11 cellular contexts compared by ENCODE assay signal in the genomic region with DNA sequence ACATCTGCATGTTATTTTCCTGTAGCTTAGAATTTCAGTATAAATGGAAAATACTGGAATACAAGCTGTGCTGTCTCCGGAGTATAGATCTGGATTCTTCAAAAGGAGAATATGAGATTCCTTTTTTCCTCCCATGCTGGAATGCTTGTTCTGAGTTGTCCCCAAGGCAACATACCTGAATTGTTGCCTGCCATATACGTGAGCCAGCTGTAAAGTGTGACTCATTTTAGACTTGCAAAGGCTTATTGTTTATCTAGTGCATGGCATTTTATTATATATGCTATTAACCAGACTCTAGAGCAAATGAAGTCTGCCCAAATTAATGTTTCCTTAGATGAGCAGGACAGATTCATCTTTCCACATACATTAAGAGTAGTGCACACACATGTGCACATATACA.
DNase-seq lines count a peak whose midpoint lies in the region; ATAC-seq and TF ChIP-seq lines count a peak whose summit lies in the region.
"Had no signal": no experiment of that assay in that cellular context is flagged by ENCODE, and none has a peak within 500 bp of the region (broad histone marks: within the 10 kb centered on the region; RNA-seq: fewer than 3 reads in every experiment).

No MANE protein-coding gene starts in this region.

- H3K27me3 ChIP-seq in foreskin keratinocyte, result no peaks in the 10 kb centered on the region

- DNase-seq in AG10803 (ENCODE audit: low read depth), result peak; percentile 65
- peak; percentile 37 to 73 for DNase-seq in foreskin keratinocyte
- DNase-seq in NCI-H82 (lab: John Stamatoyannopoulos, UW), result no peak
- no peak for DNase-seq in stimulated activated CD4-positive, alpha-beta T cell treated with anti-CD3 and anti-CD28 coated beads, Interleukin-4, amount 100 ng/mL, for 4 hours
- DNase-seq in caudate nucleus (lab: John Stamatoyannopoulos, UW), result no peak
- DNase-seq: activated T-cell treated with anti-CD3 and anti-CD28 coated beads, Interleukin-2, amount 50 U/mL, for 48 hours; stimulated activated CD8-positive, alpha-beta memory T cell treated with anti-CD3 and anti-CD28 coated beads, Interleukin-4, amount 100 ng/mL, for 48 hours had no signal

- H3K9me3 Mint-ChIP-seq in brain, result peaks cover 0 to 6% (median 4%) of the 10 kb centered on the region in 5 experiments

- no peak for TF ChIP-seq RAD21 in Ishikawa (IDR thresholded peaks at IDR 0.05; ENCODE audit: low read depth)

- no peak overlapping the region for H3K4me3 Mint-ChIP-seq in brain

- peaks cover 25% of the 10 kb centered on the region for H3K4me1 ChIP-seq in foreskin keratinocyte

- peak overlapping the region in 3 of 5 experiments; percentile 27 to 79 (median 45) for H3K27ac Mint-ChIP-seq in brain

- no peak overlapping the region for H3K4me3 ChIP-seq in AG10803 (ENCODE audit: low read length)

- no peak; the same call in 1 of the 2 replicates for TF ChIP-seq EP300 in Ishikawa (IDR thresholded peaks at IDR 0.05; ENCODE audit: borderline replicate concordance)

- no peaks in the 10 kb centered on the region for H3K27me3 Mint-ChIP-seq in brain

- peaks cover 10% of the 10 kb centered on the region for H3K36me3 Mint-ChIP-seq in brain

- no peak overlapping the region for H3K27ac ChIP-seq in foreskin keratinocyte
- H3K27ac ChIP-seq in caudate nucleus (ENCODE audit: low read depth, low read length), result no peak overlapping the region
- H3K27ac ChIP-seq: HL-60 had no signal

- peak; percentile 74 for ATAC-seq in foreskin keratinocyte
- ATAC-seq in GM19455 (IDR thresholded peaks at IDR 0.05; ENCODE audit: unreplicated experiment), result no peak

- H3K4me1 Mint-ChIP-seq in brain, result peaks cover 22% of the 10 kb centered on the region

- TF ChIP-seq CTCF in AG10803 (conservative IDR thresholded peaks at IDR 0.05; ENCODE audit: low read length) (no peak), brain (conservative IDR thresholded peaks at IDR 0.05) (no peak), foreskin keratinocyte (conservative IDR thresholded peaks at IDR 0.05) (no peak)

TF ChIP-seq in Ishikawa, 13 proteins besides CTCF, POLR2A, EP300 and RAD21:
- TF ChIP-seq YY1 (IDR thresholded peaks at IDR 0.05; ENCODE audit: low read depth), result no peak
- TF ChIP-seq, protein P1, sequence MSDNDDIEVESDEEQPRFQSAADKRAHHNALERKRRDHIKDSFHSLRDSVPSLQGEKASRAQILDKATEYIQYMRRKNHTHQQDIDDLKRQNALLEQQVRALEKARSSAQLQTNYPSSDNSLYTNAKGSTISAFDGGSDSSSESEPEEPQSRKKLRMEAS (IDR thresholded peaks at IDR 0.05), result peak; percentile 41; the same call in 1 of the 2 replicates
- TF ChIP-seq TEAD4 (IDR thresholded peaks at IDR 0.05), result peak; percentile 75

Comparison
In these comparisons a context has a peak if more than half of its experiments do, and no peak if none do; other contexts are left out.
1. DNase-seq: peak in AG10803 (single experiment) and foreskin keratinocyte (2 of 2); none in NCI-H82 (single experiment), stimulated activated CD4-positive, alpha-beta T cell treated with anti-CD3 and anti-CD28 coated beads, Interleukin-4, amount 100 ng/mL, for 4 hours (0 of 2) and caudate nucleus (0 of 61).